ENCODE assay signal across 26 cellular contexts in genomic region chr16:50476486-50477260, GRCh38.
"Had no signal": no experiment of that assay in that cellular context is flagged by ENCODE, and none has a peak within 500 bp of the region (broad histone marks: within the 10 kb centered on the region; RNA-seq: fewer than 3 reads in every experiment).

No MANE protein-coding gene starts in this region.

- ATAC-seq: activated CD8-positive, alpha-beta T cell treated with anti-CD3 and anti-CD28 coated beads for 36 hours; activated naive CD4-positive, alpha-beta T cell treated with anti-CD3 and anti-CD28 coated beads, Interleukin-2, amount 50 U/mL, for 72 hours; activated T-cell treated with anti-CD3 and anti-CD28 coated beads, Interleukin-2, amount 50 U/mL, for 4 hours; activated T-helper 17 cell treated with anti-CD3 and anti-CD28 coated beads, Interleukin-2, amount 50 U/mL, for 72 hours; left lobe of liver; lower lobe of right lung; sciatic nerve; stimulated activated memory B cell treated with anti-CD40 and anti-IgM and Interleukin-4, amounts not matched to agents 10 μg/mL and 1 μg/mL and 100 μg/mL, for 72 hours; upper lobe of right lung had no signal

- H3K4me1 ChIP-seq: colonic mucosa, lower lobe of right lung, thyroid gland, upper lobe of right lung had no signal

- H3K27me3 Mint-ChIP-seq: activated CD8-positive, alpha-beta T cell treated with anti-CD3 and anti-CD28 coated beads for 36 hours had no signal

- DNase-seq: activated CD4-positive, alpha-beta T cell treated with anti-CD3 and anti-CD28 coated beads, Interleukin-2, amount 50 U/mL, for 1 hour; activated CD8-positive, alpha-beta T cell treated with anti-CD3 and anti-CD28 coated beads for 36 hours; activated naive CD4-positive, alpha-beta T cell; activated T-cell treated with anti-CD3 and anti-CD28 coated beads, Interleukin-2, amount 50 U/mL, for 4 hours; colonic mucosa; effector memory CD4-positive, alpha-beta T cell; kidney glomerular epithelial cell; lower lobe of right lung; mesenchymal stem cell; small intestine; stimulated activated CD4-positive, alpha-beta T cell treated with anti-CD3 and anti-CD28 coated beads, Interleukin-1b, Interleukin-23, amount 100 ng/mL, for 48 hours; stimulated activated CD4-positive, alpha-beta T cell treated with anti-CD3 and anti-CD28 coated beads, Interleukin-4, amount 100 ng/mL, for 4 hours; stimulated activated CD8-positive, alpha-beta memory T cell treated with anti-CD3 and anti-CD28 coated beads, Interleukin-4, amount 100 ng/mL, for 48 hours; stomach; T1000; thyroid gland; upper lobe of right lung had no signal

- H3K4me3 Mint-ChIP-seq: activated CD8-positive, alpha-beta T cell treated with anti-CD3 and anti-CD28 coated beads for 36 hours; activated T-cell treated with anti-CD3 and anti-CD28 coated beads, Interleukin-2, amount 50 U/mL, for 4 hours; activated T-helper 17 cell treated with anti-CD3 and anti-CD28 coated beads, Interleukin-2, amount 50 U/mL, for 72 hours; central memory CD8-positive, alpha-beta T cell; nephron; stimulated activated memory B cell treated with anti-CD40 and anti-IgM and Interleukin-4, amounts not matched to agents 10 μg/mL and 1 μg/mL and 100 μg/mL, for 72 hours; T-helper 1 cell treated with Interleukin-12 subunit alpha and Interleukin-12 subunit beta and Interleukin-4 antibody, amounts not matched to agents 30 μg/mL and 1 μg/mL, for 36 hours had no signal

- H3K36me3 ChIP-seq: colonic mucosa, lower lobe of right lung, neutrophil, stomach, thyroid gland, upper lobe of right lung had no signal

- H3K4me1 Mint-ChIP-seq: central memory CD8-positive, alpha-beta T cell; stimulated activated memory B cell treated with anti-CD40 and anti-IgM and Interleukin-4, amounts not matched to agents 10 μg/mL and 1 μg/mL and 100 μg/mL, for 72 hours had no signal

- H3K27me3 ChIP-seq: colonic mucosa, thyroid gland had no signal

- H3K4me3 ChIP-seq: colonic mucosa, lower lobe of right lung, stomach, thyroid gland, upper lobe of right lung had no signal

- H3K36me3 Mint-ChIP-seq: activated naive CD4-positive, alpha-beta T cell treated with anti-CD3 and anti-CD28 coated beads, Interleukin-2, amount 50 U/mL, for 72 hours; stimulated activated memory B cell treated with anti-CD40 and anti-IgM and Interleukin-4, amounts not matched to agents 10 μg/mL and 1 μg/mL and 100 μg/mL, for 72 hours had no signal

- H3K27ac Mint-ChIP-seq: activated CD8-positive, alpha-beta T cell treated with anti-CD3 and anti-CD28 coated beads for 36 hours; activated naive CD4-positive, alpha-beta T cell treated with anti-CD3 and anti-CD28 coated beads, Interleukin-2, amount 50 U/mL, for 72 hours; activated T-helper 17 cell treated with anti-CD3 and anti-CD28 coated beads, Interleukin-2, amount 50 U/mL, for 72 hours; nephron; stimulated activated memory B cell treated with anti-CD40 and anti-IgM and Interleukin-4, amounts not matched to agents 10 μg/mL and 1 μg/mL and 100 μg/mL, for 72 hours; T-helper 1 cell treated with Interleukin-12 subunit alpha and Interleukin-12 subunit beta and Interleukin-4 antibody, amounts not matched to agents 30 μg/mL and 1 μg/mL, for 36 hours had no signal

- H3K9me3 ChIP-seq: colonic mucosa, lower lobe of right lung, neutrophil, stomach, thyroid gland, upper lobe of right lung had no signal

- H3K27ac ChIP-seq: colonic mucosa, lower lobe of right lung, neutrophil, stomach, thyroid gland, upper lobe of right lung had no signal

- H3K9me3 Mint-ChIP-seq: activated CD8-positive, alpha-beta T cell treated with anti-CD3 and anti-CD28 coated beads for 36 hours; activated naive CD4-positive, alpha-beta T cell treated with anti-CD3 and anti-CD28 coated beads, Interleukin-2, amount 50 U/mL, for 72 hours; activated T-cell treated with anti-CD3 and anti-CD28 coated beads, Interleukin-2, amount 50 U/mL, for 4 hours; activated T-helper 17 cell treated with anti-CD3 and anti-CD28 coated beads, Interleukin-2, amount 50 U/mL, for 72 hours; central memory CD8-positive, alpha-beta T cell; stimulated activated memory B cell treated with anti-CD40 and anti-IgM and Interleukin-4, amounts not matched to agents 10 μg/mL and 1 μg/mL and 100 μg/mL, for 72 hours; T-helper 1 cell treated with Interleukin-12 subunit alpha and Interleukin-12 subunit beta and Interleukin-4 antibody, amounts not matched to agents 30 μg/mL and 1 μg/mL, for 36 hours had no signal
